Comparison of ENCODE assay signal across 8 cellular contexts in the genomic region with DNA sequence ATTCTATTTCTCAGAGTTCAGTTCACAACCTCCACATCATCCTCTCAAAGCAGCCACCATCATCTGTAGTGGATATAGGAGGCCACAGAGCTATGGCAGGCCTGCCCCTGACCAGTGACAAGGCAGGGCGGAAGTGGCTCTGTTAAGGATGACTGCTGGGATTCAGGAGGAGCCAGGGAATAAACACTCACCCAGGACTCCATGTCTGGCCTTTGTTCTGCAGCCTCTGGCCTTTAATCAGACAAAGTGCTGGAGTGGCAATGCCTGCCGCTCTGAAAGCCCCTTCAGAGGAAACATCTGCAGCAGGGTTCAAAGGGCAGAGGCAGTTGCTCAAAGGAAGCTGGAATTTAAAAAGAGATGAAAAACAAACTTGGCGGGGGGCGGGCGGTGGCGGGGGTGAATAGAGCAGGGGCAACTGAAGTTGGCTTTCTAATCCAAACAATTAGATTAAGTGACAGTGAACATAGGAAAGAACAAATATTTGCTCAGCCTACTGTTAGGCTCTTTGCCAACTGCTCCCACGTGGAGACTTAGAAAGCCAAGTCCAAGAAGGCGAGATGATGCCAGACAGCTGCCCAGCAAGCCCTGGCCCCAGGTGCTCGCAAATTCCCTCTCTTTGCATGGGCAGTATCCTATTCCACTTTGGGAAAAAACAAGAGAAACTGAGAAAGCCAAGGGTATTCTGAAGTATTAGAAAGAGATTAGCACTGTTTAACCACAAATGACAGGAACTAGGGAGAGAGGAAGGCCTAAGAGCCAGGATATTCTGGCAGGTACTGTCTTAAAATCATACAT. TPM values are rescaled to one million over a fixed set of nuclear protein-coding genes. Genes with fewer than 3 reads are reported as not detected.
DNase-seq lines count a peak whose midpoint lies in the region; ATAC-seq, FAIRE-seq and TF ChIP-seq lines count a peak whose summit lies in the region.

No MANE protein-coding gene starts in this region.

- no peak overlapping the region for H2BK120ac ChIP-seq in neuronal stem cell (ENCODE audit: low read depth, low read length)

- no peak overlapping the region for H2AFZ ChIP-seq in neuronal stem cell (ENCODE audit: low read length)

- H3K14ac ChIP-seq in neuronal stem cell (ENCODE audit: low read length), result no peak overlapping the region

- H3K9me3 ChIP-seq in neuronal stem cell (replicated peaks in 1 of 2; ENCODE audit: control insufficient read depth in 2 of 2, insufficient read depth in 1 of 2, low read depth in 1 of 2, low read length in 2 of 2), result no peaks in the 10 kb centered on the region

- H3K23ac ChIP-seq in neuronal stem cell (ENCODE audit: low read depth, low read length, poor library complexity), result no peak overlapping the region

- H3K27ac ChIP-seq in neuronal stem cell (replicated peaks; ENCODE audit: low read length), result no peak overlapping the region

- H3K4me3 ChIP-seq in astrocyte of the cerebellum (ENCODE audit: low read depth, low read length) (no peak overlapping the region), neuronal stem cell (ENCODE audit: low read length in 2 of 2) (no peak overlapping the region)

- peaks cover 11 to 13% of the 10 kb centered on the region in 2 donors for H3K4me1 ChIP-seq in neuronal stem cell (ENCODE audit: control insufficient read depth in 2 of 2, insufficient read depth in 1 of 2, low read depth in 1 of 2, low read length in 2 of 2)

- peaks cover 0 to 80% (median 35%) of the 10 kb centered on the region in 3 experiments for H3K27me3 ChIP-seq in neuronal stem cell (ENCODE audit: control insufficient read depth in 3 of 3, insufficient read depth in 3 of 3, low read depth in 1 of 3, low read length in 3 of 3)

- H3K36me3 ChIP-seq in neuronal stem cell (replicated peaks in 1 of 2; ENCODE audit: control insufficient read depth in 2 of 2, insufficient read depth in 2 of 2, low read length in 2 of 2), result no peaks in the 10 kb centered on the region

- no peak overlapping the region for H2BK12ac ChIP-seq in neuronal stem cell (ENCODE audit: low read length)

- H4K91ac ChIP-seq in neuronal stem cell (ENCODE audit: low read depth, low read length, poor library complexity), result no peak overlapping the region

- no peak for FAIRE-seq in frontal cortex (lab: Jason Lieb, UNC)

- no peak overlapping the region for H3K4me2 ChIP-seq in neuronal stem cell (ENCODE audit: insufficient read depth, low read length, poor library complexity, severe bottlenecking)

- DNase-seq in DMS79 treated with DMSO at 0.1 percent for 48 hours (lab: John Stamatoyannopoulos, UW), result peak; percentile 72
- peak; percentile 92 for DNase-seq in NCI-H2029 (lab: John Stamatoyannopoulos, UW)
- DNase-seq in astrocyte of the cerebellum (ENCODE audit: low read depth), result peak; percentile 4
- peak; percentile 55 for DNase-seq in neuronal stem cell (ENCODE audit: low spot score)
- DNase-seq in Kasumi-1 (lab: John Stamatoyannopoulos, UW), result no peak
- no peak for DNase-seq in frontal cortex (ENCODE audit: low spot score in 2 of 2)

- no peak overlapping the region for H3K18ac ChIP-seq in neuronal stem cell (ENCODE audit: low read length)

- H3K9ac ChIP-seq in neuronal stem cell (ENCODE audit: low read depth, low read length, poor library complexity), result no peak overlapping the region

- in situ Hi-C loops in astrocyte of the cerebellum (cut with HindIII; ENCODE audit: low sequenced_read_pairs), result no loop called here

- H2BK5ac ChIP-seq in neuronal stem cell (ENCODE audit: low read length), result no peak overlapping the region

- ATAC-seq in GM21576 (IDR thresholded peaks at IDR 0.05; ENCODE audit: unreplicated experiment), result no peak
- ATAC-seq in HG03039 (IDR thresholded peaks at IDR 0.05; ENCODE audit: unreplicated experiment), result no peak

- no peak overlapping the region for H2AK5ac ChIP-seq in neuronal stem cell (ENCODE audit: low read depth, low read length)

- WGBS in neuronal stem cell (ENCODE audit: extremely low coverage in 2 of 2, insufficient read length in 2 of 2, insufficient replicate concordance in 1 of 2), 2 donors, result no CpG with 5 or more reads among the region's 9 CpGs

- H3K79me1 ChIP-seq in neuronal stem cell (ENCODE audit: low read depth, low read length), result no peaks in the 10 kb centered on the region

- no peak overlapping the region for H2BK15ac ChIP-seq in neuronal stem cell (ENCODE audit: low read length)

- H3K4ac ChIP-seq in neuronal stem cell (ENCODE audit: low read length), result no peak overlapping the region

- no peak for TF ChIP-seq CTCF in astrocyte of the cerebellum (IDR thresholded peaks at IDR 0.05; ENCODE audit: low read depth, low read length, missing control alignments)

- H4K8ac ChIP-seq in neuronal stem cell (ENCODE audit: low read depth, low read length), result no peak overlapping the region

RNA-seq across cellular contexts. Expression of a gene that starts 5.5 kb away (rescaled TPM):
- 0.39 TPM for polyA plus RNA-seq in neuronal stem cell (2013, experiment 1 of 2)
- polyA plus RNA-seq in neuronal stem cell (2013, experiment 2 of 2), result 0.37 TPM
- 20.0 TPM for total RNA-seq in frontal cortex

RNA-seq across cellular contexts. Expression of a gene that starts 34.7 kb away (rescaled TPM):
- polyA plus RNA-seq in neuronal stem cell (2013, experiment 1 of 2), result not detected
- polyA plus RNA-seq in neuronal stem cell (2013, experiment 2 of 2), result not detected
- total RNA-seq in frontal cortex, result not detected

RNA-seq across cellular contexts. Expression of a gene that starts 37.1 kb away (rescaled TPM):
- 71.0 TPM for polyA plus RNA-seq in neuronal stem cell (2013, experiment 1 of 2)
- polyA plus RNA-seq in neuronal stem cell (2013, experiment 2 of 2), result 71.8 TPM
- 17.5 TPM for total RNA-seq in frontal cortex

RNA-seq across cellular contexts. Expression of a gene that starts 48.9 kb away (rescaled TPM):
- polyA plus RNA-seq in neuronal stem cell (2013, experiment 1 of 2), result 0.01 TPM
- polyA plus RNA-seq in neuronal stem cell (2013, experiment 2 of 2), result under 0.01 TPM
- 0.82 TPM for total RNA-seq in frontal cortex

Comparison
In these comparisons a context has a peak if more than half of its experiments do, and no peak if none do; other contexts are left out.
1. DNase-seq: peak in DMS79 treated with DMSO at 0.1 percent for 48 hours (single experiment), NCI-H2029 (single experiment), astrocyte of the cerebellum (single experiment) and neuronal stem cell (single experiment); none in Kasumi-1 (0 of 2) and frontal cortex (0 of 2).